Comparison of ENCODE assay signal across 25 cellular contexts in genomic region chr3:160629491-160629890, GRCh38. TPM values are rescaled to one million over a fixed set of nuclear protein-coding genes. Genes with fewer than 3 reads are reported as not detected.
DNase-seq lines count a peak whose midpoint lies in the region; ATAC-seq, FAIRE-seq and TF ChIP-seq lines count a peak whose summit lies in the region.
"Had no signal": no experiment of that assay in that cellular context is flagged by ENCODE, and none has a peak within 500 bp of the region (broad histone marks: within the 10 kb centered on the region; RNA-seq: fewer than 3 reads in every experiment).

No MANE protein-coding gene starts in this region.

- FAIRE-seq in astrocyte (lab: Jason Lieb, UNC): no peak
- FAIRE-seq: A549, GM12878, GM12892, GM19239 had no signal

- no peak overlapping the region for H2AFZ ChIP-seq in astrocyte (ENCODE audit: low read depth, low read length)

- TF ChIP-seq CTCF in astrocyte (IDR thresholded peaks at IDR 0.05; ENCODE audit: insufficient read depth, low read depth, low read length) (no peak), fibroblast of the aortic adventitia (IDR thresholded peaks at IDR 0.05; ENCODE audit: insufficient read depth, low read length) (no peak), WERI-Rb-1 (IDR thresholded peaks at IDR 0.05; ENCODE audit: low read depth, low read length) (no peak)

- H3K36me3 ChIP-seq in astrocyte (ENCODE audit: insufficient read depth, low read length) (no peaks in the 10 kb centered on the region), WERI-Rb-1 (no peaks in the 10 kb centered on the region)
- H3K36me3 ChIP-seq: BLaER1 treated with 17β-estradiol and CSF1 and Interleukin-3, amounts not matched to agents 10 nM and 100 nM had no signal

- H3K79me2 ChIP-seq in astrocyte (ENCODE audit: insufficient read depth, low read length): no peaks in the 10 kb centered on the region

- no peaks in the 10 kb centered on the region for H3K27me3 Mint-ChIP-seq in astrocyte (ENCODE audit: low read depth, unreplicated experiment)

- H3K9me3 Mint-ChIP-seq in astrocyte (ENCODE audit: unreplicated experiment): no peaks in the 10 kb centered on the region
- H3K9me3 Mint-ChIP-seq: CD4-positive, alpha-beta T cell; CD8-positive, alpha-beta T cell had no signal

- no peak overlapping the region for H3K27ac ChIP-seq in astrocyte (ENCODE audit: low read depth, low read length)
- H3K27ac ChIP-seq in WERI-Rb-1: no peak overlapping the region
- H3K27ac ChIP-seq: 22Rv1; A549; BLaER1 treated with 17β-estradiol and CSF1 and Interleukin-3, amounts not matched to agents 10 nM and 100 nM; C4-2B had no signal

- no peak overlapping the region for H3K27ac Mint-ChIP-seq in astrocyte (ENCODE audit: unreplicated experiment)
- H3K27ac Mint-ChIP-seq: B cell; CD4-positive, alpha-beta T cell; CD8-positive, alpha-beta T cell had no signal

- intact Hi-C loops in left colon (cut with DNase I, micrococcal nuclease): no loop called here

- no peak overlapping the region for H3K4me2 ChIP-seq in astrocyte (ENCODE audit: low read length)
- H3K4me2 ChIP-seq: A549; BLaER1 treated with 17β-estradiol and CSF1 and Interleukin-3, amounts not matched to agents 10 nM and 100 nM had no signal

- no peaks in the 10 kb centered on the region for H3K4me1 ChIP-seq in astrocyte (ENCODE audit: insufficient read depth, low read length)
- H3K4me1 ChIP-seq: A549; BLaER1 treated with 17β-estradiol and CSF1 and Interleukin-3, amounts not matched to agents 10 nM and 100 nM had no signal

- H3K36me3 Mint-ChIP-seq in astrocyte (ENCODE audit: low read depth, unreplicated experiment): no peaks in the 10 kb centered on the region
- H3K36me3 Mint-ChIP-seq: CD8-positive, alpha-beta T cell had no signal

- no peaks in the 10 kb centered on the region for H3K9me3 ChIP-seq in astrocyte (ENCODE audit: insufficient read depth, low read depth, low read length)
- H3K9me3 ChIP-seq in WERI-Rb-1 (ENCODE audit: severe bottlenecking): no peaks in the 10 kb centered on the region
- H3K9me3 ChIP-seq: A549; BLaER1 treated with 17β-estradiol and CSF1 and Interleukin-3, amounts not matched to agents 10 nM and 100 nM had no signal

- H3K27me3 ChIP-seq in astrocyte (ENCODE audit: insufficient read depth, low read length): no peaks in the 10 kb centered on the region
- no peaks in the 10 kb centered on the region for H3K27me3 ChIP-seq in WERI-Rb-1 (ENCODE audit: insufficient read depth, low read depth, severe bottlenecking)
- H3K27me3 ChIP-seq: BLaER1 treated with 17β-estradiol and CSF1 and Interleukin-3, amounts not matched to agents 10 nM and 100 nM had no signal

- no peak for ATAC-seq in left colon
- ATAC-seq: A549; CD8-positive, alpha-beta T cell; GM12878 had no signal

- H3K4me1 Mint-ChIP-seq in astrocyte (ENCODE audit: low read depth, unreplicated experiment): no peaks in the 10 kb centered on the region
- H3K4me1 Mint-ChIP-seq: B cell had no signal

- H3K4me3 Mint-ChIP-seq in astrocyte (ENCODE audit: unreplicated experiment): no peak overlapping the region
- H3K4me3 Mint-ChIP-seq: B cell; CD4-positive, alpha-beta T cell; CD8-positive, alpha-beta T cell had no signal

- H3K4me3 ChIP-seq in astrocyte (ENCODE audit: insufficient read depth, low read depth, low read length): no peak overlapping the region
- no peak overlapping the region for H3K4me3 ChIP-seq in fibroblast of the aortic adventitia (ENCODE audit: low read depth, low read length)
- no peak overlapping the region for H3K4me3 ChIP-seq in WERI-Rb-1 (ENCODE audit: low read depth, low read length)
- H3K4me3 ChIP-seq: A549; BLaER1 treated with 17β-estradiol and CSF1 and Interleukin-3, amounts not matched to agents 10 nM and 100 nM; GM12878 had no signal

- H4K20me1 ChIP-seq in astrocyte (ENCODE audit: insufficient read depth, low read length): no peaks in the 10 kb centered on the region
- H4K20me1 ChIP-seq: BLaER1 treated with 17β-estradiol and CSF1 and Interleukin-3, amounts not matched to agents 10 nM and 100 nM had no signal

- no peak overlapping the region for H3K9ac ChIP-seq in astrocyte (ENCODE audit: low read length)
- H3K9ac ChIP-seq: BLaER1 treated with 17β-estradiol and CSF1 and Interleukin-3, amounts not matched to agents 10 nM and 100 nM had no signal

- peak; percentile 11 for DNase-seq in EH (ENCODE audit: low read depth)
- peak; percentile 70 for DNase-seq in astrocyte (ENCODE audit: low read depth)
- peak; percentile 75 for DNase-seq in fibroblast of the aortic adventitia (ENCODE audit: low read depth)
- no peak for DNase-seq in WERI-Rb-1
- DNase-seq in left colon: no peak
- no peak for DNase-seq in RPMI8226
- DNase-seq: AML-193; CD4-positive, alpha-beta T cell; CD8-positive, alpha-beta T cell; COR-L47; DMS 273 treated with DMSO at 0.1 percent for 48 hours; DMS153; DMS53; DMS79 treated with DMSO at 0.1 percent for 48 hours; EL; GDM1 had no signal

RNA-seq across cellular contexts. Expression of gene ARL14, which starts 47.5 kb away (rescaled TPM):
- total RNA-seq in astrocyte (0.16 and 0.22 TPM in 2 replicates), fibroblast of the aortic adventitia (ENCODE audit: low replicate concordance) (not detected in 2 replicates), left colon (10 to 100 TPM; 14.9 to 51.8 TPM)
- total RNA-seq: CD4-positive, alpha-beta T cell; CD8-positive, alpha-beta T cell; G401; GM12878 had no signal

Comparison
In these comparisons a context has a peak if more than half of its experiments do, and no peak if none do; other contexts are left out.
1. DNase-seq: peak in EH (single experiment), astrocyte (single experiment) and fibroblast of the aortic adventitia (single experiment); none in WERI-Rb-1 (single experiment), left colon (0 of 2) and RPMI8226 (single experiment).
2. RNA of gene ARL14, which starts 47.5 kb away (total RNA-seq): 14.9 to 51.8 TPM in left colon; 0.16 to 0.22 TPM in astrocyte and not detected in fibroblast of the aortic adventitia; every median in the first group is over 10 times any median in the second.